ENCODE assay signal across 31 cellular contexts in the genomic region with DNA sequence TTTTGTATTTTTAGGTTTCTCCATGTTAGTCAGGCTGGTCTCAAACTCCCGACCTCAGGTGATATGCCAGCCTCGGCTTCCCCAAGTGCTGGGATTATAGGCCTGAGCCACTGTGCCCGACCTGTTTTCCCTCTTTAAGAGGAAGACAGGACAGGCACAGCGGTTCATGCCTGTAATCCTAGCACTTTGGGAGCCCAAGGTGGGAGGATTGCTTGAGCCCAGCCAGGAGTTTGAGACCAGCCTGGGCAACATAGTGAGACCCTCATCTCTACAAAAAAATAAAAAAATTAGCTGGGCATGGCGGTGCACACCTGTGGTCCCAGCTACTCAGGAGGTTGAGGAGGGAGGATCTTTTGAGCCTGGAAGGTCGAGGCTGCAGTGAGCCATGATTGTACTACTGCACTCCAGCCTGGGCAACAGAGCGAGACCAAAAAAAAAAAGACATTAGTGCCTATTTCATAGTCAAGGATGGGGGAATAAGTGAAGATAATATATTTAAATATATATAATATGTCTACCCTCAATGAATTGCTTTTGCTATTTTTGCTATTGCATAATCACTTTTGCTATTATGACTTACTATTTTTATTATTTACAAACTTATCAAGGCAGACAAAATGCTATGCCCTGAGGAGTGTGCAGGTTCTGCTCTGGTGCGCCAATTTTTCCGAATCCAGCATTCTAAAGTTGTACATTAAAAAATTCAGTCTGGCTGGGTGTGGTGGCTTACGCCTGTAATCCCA. TPM values are rescaled to one million over a fixed set of nuclear protein-coding genes. Genes with fewer than 3 reads are reported as not detected.
DNase-seq lines count a peak whose midpoint lies in the region; ATAC-seq, FAIRE-seq and TF ChIP-seq lines count a peak whose summit lies in the region.
"Had no signal": no experiment of that assay in that cellular context is flagged by ENCODE, and none has a peak within 500 bp of the region (broad histone marks: within the 10 kb centered on the region; RNA-seq: fewer than 3 reads in every experiment).

No MANE protein-coding gene starts in this region.

- FAIRE-seq in K562 (lab: Jason Lieb, UNC), result no peak
- FAIRE-seq: RCC 7860 had no signal

- no peaks in the 10 kb centered on the region for H3K9me1 ChIP-seq in K562 (ENCODE audit: control insufficient read depth, insufficient read depth, low read length)

- H3K4me1 ChIP-seq in BLaER1 (peaks cover 83% of the 10 kb centered on the region), DOHH2 (ENCODE audit: control insufficient read depth, low read length) (peaks cover 98% of the 10 kb centered on the region), K562 (replicated peaks in 1 of 2; ENCODE audit: control insufficient read depth in 2 of 2, insufficient read depth in 2 of 2, low read length in 2 of 2) (no peaks in the 10 kb centered on the region), HAP-1 (no peaks in the 10 kb centered on the region)
- H3K4me1 ChIP-seq: psoas muscle, sigmoid colon, SJCRH30 had no signal

- WGBS in K562 (ENCODE audit: insufficient coverage, low coverage, missing lambda C conversion rate), result 95% methylated on average over 10 of the region's 10 CpGs

- peaks cover 71% of the 10 kb centered on the region for H3F3A ChIP-seq in DOHH2 (ENCODE audit: control insufficient read depth, insufficient read depth)

- no peak for ATAC-seq in K562
- no peak for ATAC-seq in HG03460 (IDR thresholded peaks at IDR 0.05; ENCODE audit: unreplicated experiment)
- no peak for ATAC-seq in HG02938 (IDR thresholded peaks at IDR 0.05; ENCODE audit: unreplicated experiment)
- ATAC-seq: left cardiac atrium; natural killer cell treated with Interleukin-12 subunit alpha and Interleukin-12 subunit beta and Interleukin-15 and Interleukin-18, amount 100 ng/mL, for 72 hours; psoas muscle had no signal

- DNase-seq in K562 (ENCODE audit: extremely low read depth in 1 of 4, low spot score in 3 of 4), result no peak
- DNase-seq in HAP-1 (ENCODE audit: low spot score in 2 of 2), result no peak
- DNase-seq: activated CD4-positive, alpha-beta T cell treated with anti-CD3 and anti-CD28 coated beads, Interleukin-2, amount 50 U/mL, for 48 hours; activated gamma-delta T cell treated with Interleukin-2 at 50 U/mL for 16 hours; activated T-cell treated with anti-CD3 and anti-CD28 coated beads, Interleukin-2, amount 50 U/mL, for 48 hours; caudate nucleus; COR-L47; DMS53; effector memory CD4-positive, alpha-beta T cell; H7; immature natural killer cell; left cardiac atrium; MV-4-11; NCI-H1436 treated with DMSO at 0.1 percent for 48 hours; NCI-H2081 treated with DMSO at 0.1 percent for 48 hours; NCI-H446; NCI-H748 treated with DMSO at 0.1 percent for 48 hours; psoas muscle; sigmoid colon; SJCRH30; stimulated activated CD4-positive, alpha-beta T cell treated with anti-CD3 and anti-CD28 coated beads, Interleukin-4, amount 100 ng/mL, for 1 hour; transverse colon had no signal

- TF ChIP-seq POLR2A in K562 (conservative IDR thresholded peaks at IDR 0.05), result no peak

- H3K79me2 ChIP-seq in DOHH2 (ENCODE audit: control insufficient read depth, low read length) (peaks cover 70% of the 10 kb centered on the region), K562 (ENCODE audit: control insufficient read depth, insufficient read depth, low read length) (peaks cover 28% of the 10 kb centered on the region)

- CTCF ChIA-PET in K562 (lab: Yijun Ruan, JAX; ENCODE audit: low intra/inter-chr PET ratio), result no interaction called here

- H3K4me3 ChIP-seq in BLaER1 (no peak overlapping the region), DOHH2 (ENCODE audit: low read length) (peak overlapping the region; percentile 66), K562 (no peak overlapping the region), HAP-1 (no peak overlapping the region)
- H3K4me3 ChIP-seq: coronary artery, lung, psoas muscle, sigmoid colon, SJCRH30, transverse colon had no signal

- no peak for TF ChIP-seq EP300 in K562 (IDR thresholded peaks at IDR 0.05; ENCODE audit: low read length)

- POLR2A ChIA-PET in K562 (lab: Yijun Ruan, JAX), result interaction anchor here (0.7 to 6.3 kb wide), 6 partner anchors 13 to 74 kb away, joined by 3 to 75 read pairs (median 6); a partner anchor contains a TSS

- H3K27me3 ChIP-seq in BLaER1, result no peaks in the 10 kb centered on the region
- H3K27me3 ChIP-seq in DOHH2 (ENCODE audit: control insufficient read depth, low read length), result no peaks in the 10 kb centered on the region
- H3K27me3 ChIP-seq in K562 (ENCODE audit: control insufficient read depth in 2 of 2, insufficient read depth in 2 of 2, low read length in 2 of 2), result no peaks in the 10 kb centered on the region
- no peaks in the 10 kb centered on the region for H3K27me3 ChIP-seq in HAP-1 (ENCODE audit: low read depth)
- H3K27me3 ChIP-seq: sigmoid colon, SJCRH30, transverse colon had no signal

- H3K9me3 ChIP-seq in BLaER1, result no peaks in the 10 kb centered on the region
- no peaks in the 10 kb centered on the region for H3K9me3 ChIP-seq in DOHH2 (ENCODE audit: control insufficient read depth, insufficient read depth, low read length)
- no peaks in the 10 kb centered on the region for H3K9me3 ChIP-seq in K562 (replicated peaks; ENCODE audit: control insufficient read depth, insufficient read depth, low read depth, low read length)
- H3K9me3 ChIP-seq in HAP-1, result no peaks in the 10 kb centered on the region
- H3K9me3 ChIP-seq: psoas muscle, sigmoid colon, SJCRH30, transverse colon had no signal

- peaks cover 61% of the 10 kb centered on the region for H3K36me3 ChIP-seq in BLaER1
- peaks cover 62% of the 10 kb centered on the region for H3K36me3 ChIP-seq in DOHH2 (ENCODE audit: control insufficient read depth, low read length)
- peaks cover 69% of the 10 kb centered on the region for H3K36me3 ChIP-seq in K562 (ENCODE audit: control insufficient read depth, insufficient read depth, low read length)
- peaks cover 49% of the 10 kb centered on the region for H3K36me3 ChIP-seq in HAP-1 (replicated peaks)

- H4K20me1 ChIP-seq in BLaER1 (peaks cover 24% of the 10 kb centered on the region), DOHH2 (ENCODE audit: control insufficient read depth, insufficient read depth, low read depth, low read length) (no peaks in the 10 kb centered on the region), K562 (replicated peaks; ENCODE audit: control insufficient read depth, insufficient read depth, low read length) (peaks cover 3% of the 10 kb centered on the region; the same call in 1 of the 2 replicates)

- peak overlapping the region; percentile 24; the same call in 1 of the 2 replicates for H3K27ac ChIP-seq in BLaER1
- peak overlapping the region; percentile 97 for H3K27ac ChIP-seq in DOHH2 (ENCODE audit: low read depth, low read length)
- no peak overlapping the region for H3K27ac ChIP-seq in K562 (ENCODE audit: extremely low read depth, low read depth, low read length)
- H3K27ac ChIP-seq: coronary artery, epithelial cell of prostate, psoas muscle, sigmoid colon, SJCRH30 had no signal

- TF ChIP-seq CTCF in DOHH2 (IDR thresholded peaks at IDR 0.05; ENCODE audit: low read depth, low read length, poor library complexity, severe bottlenecking) (no peak), K562 (IDR thresholded peaks at IDR 0.05 in 2 of 3, conservative IDR thresholded peaks at IDR 0.05 in 1 of 3; ENCODE audit: insufficient read depth in 2 of 3, low read depth in 1 of 3, low read length in 3 of 3) (no peak)

- TF ChIP-seq RAD21 in K562 (CRISPR knock-in tag; conservative IDR thresholded peaks at IDR 0.05 in 1 of 2, IDR thresholded peaks at IDR 0.05 in 1 of 2), result no peak

- H3K4me2 ChIP-seq in BLaER1 (peak overlapping the region; percentile 78), DOHH2 (ENCODE audit: low read length) (peak overlapping the region; percentile 82), K562 (ENCODE audit: insufficient read depth, low read length) (no peak overlapping the region)

- no peaks in the 10 kb centered on the region for H3K9me2 ChIP-seq in DOHH2 (replicated peaks; ENCODE audit: control insufficient read depth, low read length)

- no peak overlapping the region for H3K9ac ChIP-seq in BLaER1
- no peak overlapping the region for H3K9ac ChIP-seq in K562 (ENCODE audit: insufficient read depth in 1 of 2, low read depth in 2 of 2, low read length in 2 of 2)

- intact Hi-C loops in K562 (cut with micrococcal nuclease), result no loop called here

- no TSS peak for BruUV-seq in K562 (replicated peaks; lab: Mats Ljungman, UMichigan)

- H2AFZ ChIP-seq in K562 (ENCODE audit: low read depth, low read length), result no peak overlapping the region

- in situ Hi-C loops in K562 (cut with MboI) (no loop called here), HAP-1 (cut with MboI; ENCODE audit: low sequenced_read_pairs) (no loop called here)

RNA-seq across cellular contexts. Expression of a gene that starts 17.7 kb away (rescaled TPM):
- total RNA-seq in K562 (2011; cell fraction: chromatin; rRNA removed; ENCODE audit: low replicate concordance), result 19.8 and 52.7 TPM in 2 replicates
- total RNA-seq in K562 (2011; cell fraction: nucleolus; rRNA removed), result 56.5 and 63.0 TPM in 2 replicates
- total RNA-seq in K562 (2011; cell fraction: nucleoplasm; rRNA removed), result 61.2 and 72.0 TPM in 2 replicates
- total RNA-seq in K562 (2014; rRNA removed) (155 and 188 TPM in 2 replicates), K562 (2014; rRNA removed; fragmentation: Illumina TruSeq; extraction: Trizol) (85.0 and 89.5 TPM in 2 replicates), K562 (2015; rRNA removed; fragmentation: Illumina TruSeq; extraction: Trizol) (99.5 and 102 TPM in 2 replicates), K562 (2021) (236 and 247 TPM in 2 replicates)
- polyA plus RNA-seq in K562 (2011; rRNA removed) (202 and 216 TPM in 2 replicates), K562 (2014; fragmentation: Illumina TruSeq; extraction: Trizol) (325 and 361 TPM in 2 replicates), K562 (2014; fragmentation: Nextera tagmentation; extraction: Ambion mirVana) (10 to 100 TPM; 14.7 to 14.8 TPM), K562 (2014; rRNA removed) (256 and 262 TPM in 2 replicates)
- 300 and 303 TPM in 2 replicates for polyA plus RNA-seq in K562 (2011; cell fraction: cytosol; rRNA removed)
- 63.0 and 65.4 TPM in 2 replicates for polyA plus RNA-seq in K562 (2011; cell fraction: nucleus; rRNA removed)
- polyA plus RNA-seq in K562 (2012), result 99.2 and 141 TPM in 2 replicates
- polyA minus RNA-seq in K562 (2011; rRNA and poly(A)+ RNA removed), result 110 and 133 TPM in 2 replicates
- 77.4 and 89.7 TPM in 2 replicates for polyA minus RNA-seq in K562 (2011; cell fraction: cytosol; rRNA and poly(A)+ RNA removed)
- polyA minus RNA-seq in K562 (2011; cell fraction: nucleus; rRNA and poly(A)+ RNA removed), result 30.2 and 47.4 TPM in 2 replicates

RNA-seq across cellular contexts. Expression of a gene that starts 26.4 kb away (rescaled TPM):
- total RNA-seq in K562 (2011; cell fraction: chromatin; rRNA removed; ENCODE audit: low replicate concordance), result 321 and 515 TPM in 2 replicates
- total RNA-seq in K562 (2011; cell fraction: nucleolus; rRNA removed), result 309 and 314 TPM in 2 replicates
- 269 and 306 TPM in 2 replicates for total RNA-seq in K562 (2011; cell fraction: nucleoplasm; rRNA removed)
- total RNA-seq in K562 (2014; rRNA removed) (169 and 182 TPM in 2 replicates), K562 (2014; rRNA removed; fragmentation: Illumina TruSeq; extraction: Trizol) (193 and 197 TPM in 2 replicates), K562 (2015; rRNA removed; fragmentation: Illumina TruSeq; extraction: Trizol) (169 and 180 TPM in 2 replicates), K562 (2021) (182 and 185 TPM in 2 replicates)
- polyA plus RNA-seq in K562 (2011; rRNA removed) (384 and 397 TPM in 2 replicates), K562 (2014; fragmentation: Illumina TruSeq; extraction: Trizol) (213 and 224 TPM in 2 replicates), K562 (2014; fragmentation: Nextera tagmentation; extraction: Ambion mirVana) (100 to 1,000 TPM; 183 to 205 TPM), K562 (2014; rRNA removed) (210 and 239 TPM in 2 replicates)
- polyA plus RNA-seq in K562 (2011; cell fraction: cytosol; rRNA removed), result 176 and 327 TPM in 2 replicates
- 496 and 637 TPM in 2 replicates for polyA plus RNA-seq in K562 (2011; cell fraction: nucleus; rRNA removed)
- polyA plus RNA-seq in K562 (2012), result 225 and 429 TPM in 2 replicates
- polyA minus RNA-seq in K562 (2011; rRNA and poly(A)+ RNA removed), result 318 and 361 TPM in 2 replicates
- polyA minus RNA-seq in K562 (2011; cell fraction: cytosol; rRNA and poly(A)+ RNA removed), result 89.8 and 90.4 TPM in 2 replicates
- 144 and 207 TPM in 2 replicates for polyA minus RNA-seq in K562 (2011; cell fraction: nucleus; rRNA and poly(A)+ RNA removed)

RNA-seq across cellular contexts. Expression of a gene that starts 44.0 kb away (rescaled TPM):
- total RNA-seq in K562 (2011; cell fraction: chromatin; rRNA removed; ENCODE audit: low replicate concordance), result 86.3 and 131 TPM in 2 replicates
- total RNA-seq in K562 (2011; cell fraction: nucleolus; rRNA removed), result 70.1 and 80.5 TPM in 2 replicates
- total RNA-seq in K562 (2011; cell fraction: nucleoplasm; rRNA removed), result 83.9 and 97.2 TPM in 2 replicates
- total RNA-seq in K562 (2014; rRNA removed) (6.7 and 7.4 TPM in 2 replicates), K562 (2014; rRNA removed; fragmentation: Illumina TruSeq; extraction: Trizol) (3.6 and 4.0 TPM in 2 replicates), K562 (2015; rRNA removed; fragmentation: Illumina TruSeq; extraction: Trizol) (2.9 and 3.4 TPM in 2 replicates), K562 (2021) (11.6 and 12.7 TPM in 2 replicates)
- polyA plus RNA-seq in K562 (2011; rRNA removed) (10.9 and 18.6 TPM in 2 replicates), K562 (2014; fragmentation: Illumina TruSeq; extraction: Trizol) (9.5 and 9.7 TPM in 2 replicates), K562 (2014; fragmentation: Nextera tagmentation; extraction: Ambion mirVana) (under 1 TPM; 0.04 TPM), K562 (2014; rRNA removed) (17.9 and 21.6 TPM in 2 replicates)
- polyA plus RNA-seq in K562 (2011; cell fraction: cytosol; rRNA removed), result 7.0 and 9.1 TPM in 2 replicates
- 76.1 and 118 TPM in 2 replicates for polyA plus RNA-seq in K562 (2011; cell fraction: nucleus; rRNA removed)
- 9.5 and 33.7 TPM in 2 replicates for polyA plus RNA-seq in K562 (2012)
- 4.5 and 5.5 TPM in 2 replicates for polyA minus RNA-seq in K562 (2011; rRNA and poly(A)+ RNA removed)
- polyA minus RNA-seq in K562 (2011; cell fraction: cytosol; rRNA and poly(A)+ RNA removed), result 1.1 and 1.6 TPM in 2 replicates
- 13.0 and 14.4 TPM in 2 replicates for polyA minus RNA-seq in K562 (2011; cell fraction: nucleus; rRNA and poly(A)+ RNA removed)

RNA-seq across cellular contexts. Expression of a gene that starts 44.0 kb away (rescaled TPM):
- total RNA-seq in K562 (2011; cell fraction: chromatin; rRNA removed; ENCODE audit: low replicate concordance), result 22.5 and 34.3 TPM in 2 replicates
- 17.5 and 20.7 TPM in 2 replicates for total RNA-seq in K562 (2011; cell fraction: nucleolus; rRNA removed)
- total RNA-seq in K562 (2011; cell fraction: nucleoplasm; rRNA removed), result 28.9 and 47.3 TPM in 2 replicates
- 0.27 and 1.8 TPM in 2 replicates for total RNA-seq in K562 (2014; rRNA removed)
- total RNA-seq in K562 (2014; rRNA removed; fragmentation: Illumina TruSeq; extraction: Trizol), result 1.9 and 2.5 TPM in 2 replicates
- 2.8 and 4.3 TPM in 2 replicates for total RNA-seq in K562 (2015; rRNA removed; fragmentation: Illumina TruSeq; extraction: Trizol)
- 2.3 and 3.3 TPM in 2 replicates for total RNA-seq in K562 (2021)
- 2.8 and 3.6 TPM in 2 replicates for polyA plus RNA-seq in K562 (2011; rRNA removed)
- polyA plus RNA-seq in K562 (2011; cell fraction: cytosol; rRNA removed), result 1.4 and 4.1 TPM in 2 replicates
- polyA plus RNA-seq in K562 (2011; cell fraction: nucleus; rRNA removed), result 8.9 and 10.3 TPM in 2 replicates
- 1.8 and 11.1 TPM in 2 replicates for polyA plus RNA-seq in K562 (2012)
- 1.6 and 3.2 TPM in 2 replicates for polyA plus RNA-seq in K562 (2014; fragmentation: Illumina TruSeq; extraction: Trizol)
- under 1 TPM; 0.66 to 0.82 TPM for polyA plus RNA-seq in K562 (2014; fragmentation: Nextera tagmentation; extraction: Ambion mirVana)
- 1.9 and 2.2 TPM in 2 replicates for polyA plus RNA-seq in K562 (2014; rRNA removed)
- 1.8 and 1.9 TPM in 2 replicates for polyA minus RNA-seq in K562 (2011; rRNA and poly(A)+ RNA removed)
- not detected in 2 replicates for polyA minus RNA-seq in K562 (2011; cell fraction: cytosol; rRNA and poly(A)+ RNA removed)
- 3.2 and 4.4 TPM in 2 replicates for polyA minus RNA-seq in K562 (2011; cell fraction: nucleus; rRNA and poly(A)+ RNA removed)
